ENCODE assay signal across 9 cellular contexts in genomic region chrX:133921764-133922389, GRCh38.
DNase-seq lines count a peak whose midpoint lies in the region; ATAC-seq and TF ChIP-seq lines count a peak whose summit lies in the region.
"Had no signal": no experiment of that assay in that cellular context is flagged by ENCODE, and none has a peak within 500 bp of the region (broad histone marks: within the 10 kb centered on the region; RNA-seq: fewer than 3 reads in every experiment).

No MANE protein-coding gene starts in this region.

- POLR2A ChIA-PET in PC-9 (lab: Charles Lee; ENCODE audit: unreplicated experiment) = no interaction called here

- peak; percentile 20 for DNase-seq in AG08396 (ENCODE audit: low spot score)
- peak; percentile 25 for DNase-seq in GM13977 (ENCODE audit: low spot score)
- peak in 1 of 2 experiments; percentile 29 for DNase-seq in PC-9
- peak; percentile 28 for DNase-seq in astrocyte of the hippocampus (ENCODE audit: low read depth, low spot score)
- peak; percentile 58 for DNase-seq in left lobe of liver (ENCODE audit: low spot score)
- DNase-seq in T1000 (lab: John Stamatoyannopoulos, UW) = no peak
- no peak for DNase-seq in NK-92 (lab: John Stamatoyannopoulos, UW; ENCODE audit: unreplicated experiment)

- H3K4me1 ChIP-seq in PC-9 (replicated peaks; ENCODE audit: insufficient read depth) = no peaks in the 10 kb centered on the region

- in situ Hi-C loops in GM13977 (cut with MboI; ENCODE audit: low pct_unique_long_range_greater_than_20kb, low sequenced_read_pairs, unreplicated experiment) = no loop called here

- CTCF ChIA-PET in PC-9 (lab: Charles Lee) = no interaction called here

- H3K27ac ChIP-seq in PC-9 = no peak overlapping the region

- intact Hi-C loops in PC-9 (cut with micrococcal nuclease; ENCODE audit: unreplicated experiment) = loop anchor here (2.0 to 10.0 kb wide), 2 partner anchors 129 to 217 kb away; no protein-coding TSS in a partner anchor

- peak; percentile 65 for TF ChIP-seq CTCF in GM13977 (IDR thresholded peaks at IDR 0.05; ENCODE audit: extremely low read depth, insufficient read depth, missing control alignments)
- peak; percentile 72 for TF ChIP-seq CTCF in PC-9 (conservative IDR thresholded peaks at IDR 0.05)

- ATAC-seq in HG03520 (IDR thresholded peaks at IDR 0.05; ENCODE audit: unreplicated experiment) (peak; percentile 67), left lobe of liver (peak; percentile 94)
- ATAC-seq: stimulated activated effector memory CD8-positive, alpha-beta T cell treated with anti-CD3 and anti-CD28 coated beads, Interleukin-12 subunit alpha, Interleukin-12 subunit beta, amount 100 ng/mL, for 72 hours had no signal

- no peak overlapping the region for H3K4me2 ChIP-seq in PC-9

- H3K36me3 ChIP-seq in PC-9 (ENCODE audit: low read depth) = no peaks in the 10 kb centered on the region

- H3K79me2 ChIP-seq in PC-9 (ENCODE audit: low read depth) = no peaks in the 10 kb centered on the region

- H2AFZ ChIP-seq in PC-9 = no peak overlapping the region

- no peaks in the 10 kb centered on the region for H3K9me2 ChIP-seq in PC-9 (ENCODE audit: insufficient read depth)

- H3K4me3 ChIP-seq in PC-9 = no peak overlapping the region

- no peaks in the 10 kb centered on the region for H3K9me3 ChIP-seq in PC-9 (ENCODE audit: insufficient read depth, low read depth)

- H4K20me1 ChIP-seq in PC-9 (ENCODE audit: insufficient read depth) = no peaks in the 10 kb centered on the region

- no peaks in the 10 kb centered on the region for H3F3A ChIP-seq in PC-9 (ENCODE audit: insufficient read depth, low read depth)

- BruUV-seq in PC-9 (replicated peaks; lab: Mats Ljungman, UMichigan) = no TSS peak

- no peaks in the 10 kb centered on the region for H3K27me3 ChIP-seq in PC-9 (ENCODE audit: insufficient read depth, low read depth)

Comparison
In these comparisons a context has a peak if more than half of its experiments do, and no peak if none do; other contexts are left out.
1. DNase-seq: peak in AG08396 (single experiment), GM13977 (single experiment), astrocyte of the hippocampus (single experiment) and left lobe of liver (single experiment); none in T1000 (single experiment) and NK-92 (single experiment).